ENCODE assay signal across 14 cellular contexts in the genomic region with DNA sequence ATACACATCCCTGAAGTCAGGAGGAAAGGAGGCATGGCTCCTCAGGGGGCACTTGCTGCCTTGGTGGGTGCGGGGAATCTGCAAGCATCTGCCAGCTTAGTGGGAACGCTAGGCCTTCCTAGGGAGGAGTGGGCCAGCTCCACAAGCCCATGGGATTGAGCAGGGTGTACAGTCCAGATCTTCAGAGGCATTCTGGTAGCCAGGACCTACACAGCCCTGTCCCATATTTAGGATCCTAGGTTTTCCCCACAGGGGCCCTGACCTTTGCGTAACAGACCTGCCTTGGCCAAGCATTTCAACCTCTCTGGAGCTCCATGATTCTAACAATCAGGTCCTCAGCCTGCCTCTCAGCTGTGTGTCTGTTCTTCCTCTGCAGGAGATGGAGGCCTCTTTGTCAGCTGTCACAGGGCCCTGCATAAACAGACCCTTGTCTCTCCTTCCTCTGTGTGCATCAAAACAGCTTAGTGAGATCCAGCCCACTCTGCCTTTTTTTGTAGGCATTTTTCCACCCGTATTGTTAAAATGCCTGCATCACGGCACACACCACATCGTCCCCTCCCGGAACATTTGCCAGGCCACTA.
"Had no signal": no experiment of that assay in that cellular context is flagged by ENCODE, and none has a peak within 500 bp of the region (broad histone marks: within the 10 kb centered on the region; RNA-seq: fewer than 3 reads in every experiment).

No MANE protein-coding gene starts in this region.

- H3K9me3 ChIP-seq: stomach, thoracic aorta had no signal

- H3K9me3 Mint-ChIP-seq: activated CD4-positive, alpha-beta T cell treated with anti-CD3 and anti-CD28 coated beads, Interleukin-2, amount 10 ng/mL, durations not matched to agents 7 days and 5 days; activated naive CD8-positive, alpha-beta T cell treated with anti-CD3 and anti-CD28 coated beads, Interleukin-2, amount 10 ng/mL, durations not matched to agents 7 days and 5 days; activated T-helper 1 cell treated with anti-CD3 and anti-CD28 coated beads, Interleukin-12 subunit alpha, Interleukin-12 subunit beta, Interleukin-2, Interleukin-4 antibody, amounts not matched to agents 30 ng/mL and 10 ng/mL and 1 ng/mL, durations not matched to agents 14 hours and 24 hours and 36 hours; central memory CD8-positive, alpha-beta T cell had no signal

- H3K36me3 Mint-ChIP-seq: activated naive CD8-positive, alpha-beta T cell treated with anti-CD3 and anti-CD28 coated beads, Interleukin-2, amount 10 ng/mL, durations not matched to agents 7 days and 5 days had no signal

- H3K4me3 ChIP-seq: coronary artery, stomach, thoracic aorta had no signal

- H3K4me1 Mint-ChIP-seq: activated CD4-positive, alpha-beta T cell treated with anti-CD3 and anti-CD28 coated beads, Interleukin-2, amount 10 ng/mL, durations not matched to agents 7 days and 5 days; activated naive CD8-positive, alpha-beta T cell treated with anti-CD3 and anti-CD28 coated beads, Interleukin-2, amount 10 ng/mL, durations not matched to agents 7 days and 5 days; central memory CD8-positive, alpha-beta T cell; T-helper 17 cell had no signal

- H3K36me3 ChIP-seq: brain microvascular endothelial cell, stomach, thoracic aorta had no signal

- H3K27ac Mint-ChIP-seq: activated CD4-positive, alpha-beta T cell treated with anti-CD3 and anti-CD28 coated beads, Interleukin-2, amount 10 ng/mL, durations not matched to agents 7 days and 5 days; activated naive CD8-positive, alpha-beta T cell treated with anti-CD3 and anti-CD28 coated beads, Interleukin-2, amount 10 ng/mL, durations not matched to agents 7 days and 5 days; activated T-helper 1 cell treated with anti-CD3 and anti-CD28 coated beads, Interleukin-12 subunit alpha, Interleukin-12 subunit beta, Interleukin-2, Interleukin-4 antibody, amounts not matched to agents 30 ng/mL and 10 ng/mL and 1 ng/mL, durations not matched to agents 14 hours and 24 hours and 36 hours; T-helper 17 cell had no signal

- H3K27ac ChIP-seq: coronary artery, thoracic aorta had no signal

- DNase-seq: activated CD4-positive, alpha-beta T cell treated with anti-CD3 and anti-CD28 coated beads, Interleukin-2, amount 10 ng/mL, durations not matched to agents 7 days and 5 days; activated CD4-positive, CD25-positive, alpha-beta regulatory T cell; activated naive CD4-positive, alpha-beta T cell; activated naive CD8-positive, alpha-beta T cell treated with anti-CD3 and anti-CD28 coated beads, Interleukin-2, amount 10 ng/mL, durations not matched to agents 7 days and 5 days; brain microvascular endothelial cell; effector CD4-positive, alpha-beta T cell; foreskin fibroblast; stimulated activated CD4-positive, alpha-beta T cell treated with anti-CD3 and anti-CD28 coated beads, Interleukin-1b, Interleukin-23, amount 100 ng/mL, for 48 hours; stomach; T-helper 17 cell had no signal

- H3K4me3 Mint-ChIP-seq: activated CD4-positive, alpha-beta T cell treated with anti-CD3 and anti-CD28 coated beads, Interleukin-2, amount 10 ng/mL, durations not matched to agents 7 days and 5 days; activated naive CD8-positive, alpha-beta T cell treated with anti-CD3 and anti-CD28 coated beads, Interleukin-2, amount 10 ng/mL, durations not matched to agents 7 days and 5 days; activated T-helper 1 cell treated with anti-CD3 and anti-CD28 coated beads, Interleukin-12 subunit alpha, Interleukin-12 subunit beta, Interleukin-2, Interleukin-4 antibody, amounts not matched to agents 30 ng/mL and 10 ng/mL and 1 ng/mL, durations not matched to agents 14 hours and 24 hours and 36 hours; central memory CD8-positive, alpha-beta T cell; T-helper 17 cell had no signal

- H3K27me3 ChIP-seq: brain microvascular endothelial cell, stomach had no signal

- ATAC-seq: T-helper 17 cell had no signal
